Comparison of ENCODE assay signal across 12 cellular contexts in genomic region chr7:23491502-23491901, GRCh38. TPM values are rescaled to one million over a fixed set of nuclear protein-coding genes. Genes with fewer than 3 reads are reported as not detected.
DNase-seq lines count a peak whose midpoint lies in the region; ATAC-seq, FAIRE-seq and TF ChIP-seq lines count a peak whose summit lies in the region.
"Had no signal": no experiment of that assay in that cellular context is flagged by ENCODE, and none has a peak within 500 bp of the region (broad histone marks: within the 10 kb centered on the region; RNA-seq: fewer than 3 reads in every experiment).

No MANE protein-coding gene starts in this region.

- no peaks in the 10 kb centered on the region for H3K9me3 Mint-ChIP-seq in activated T-cell treated with anti-CD3 and anti-CD28 coated beads, Interleukin-2, amount 50 U/mL, for 72 hours
- no peaks in the 10 kb centered on the region for H3K9me3 Mint-ChIP-seq in astrocyte (ENCODE audit: unreplicated experiment)

- H3K27me3 ChIP-seq in OCI-LY1 (ENCODE audit: insufficient read depth, low read length) = no peaks in the 10 kb centered on the region
- H3K27me3 ChIP-seq in astrocyte (ENCODE audit: insufficient read depth, low read length) = no peaks in the 10 kb centered on the region
- H3K27me3 ChIP-seq in osteoblast (ENCODE audit: insufficient read depth, low read length) = no peaks in the 10 kb centered on the region

- no peaks in the 10 kb centered on the region for H3K36me3 ChIP-seq in OCI-LY1 (ENCODE audit: insufficient read depth, low read length)
- H3K36me3 ChIP-seq in astrocyte (ENCODE audit: insufficient read depth, low read length) = no peaks in the 10 kb centered on the region
- no peaks in the 10 kb centered on the region for H3K36me3 ChIP-seq in osteoblast (ENCODE audit: insufficient read depth, low read length)

- H3K4me1 ChIP-seq in OCI-LY1 (ENCODE audit: insufficient read depth, low read length, severe bottlenecking) (peaks cover 15% of the 10 kb centered on the region), astrocyte (ENCODE audit: insufficient read depth, low read length) (peaks cover 3% of the 10 kb centered on the region), osteoblast (ENCODE audit: insufficient read depth, low read length) (no peaks in the 10 kb centered on the region)

- no peak for ATAC-seq in activated T-cell treated with anti-CD3 and anti-CD28 coated beads, Interleukin-2, amount 50 U/mL, for 72 hours (replicated peaks in 1 of 2)

- no peaks in the 10 kb centered on the region for H3K36me3 Mint-ChIP-seq in activated T-cell treated with anti-CD3 and anti-CD28 coated beads, Interleukin-2, amount 50 U/mL, for 72 hours (ENCODE audit: insufficient read depth in 2 of 2)
- no peaks in the 10 kb centered on the region for H3K36me3 Mint-ChIP-seq in astrocyte (ENCODE audit: low read depth, unreplicated experiment)

- no peaks in the 10 kb centered on the region for H3K9me3 ChIP-seq in OCI-LY1 (ENCODE audit: low read length)
- no peaks in the 10 kb centered on the region for H3K9me3 ChIP-seq in astrocyte (ENCODE audit: insufficient read depth, low read depth, low read length)
- H3K9me3 ChIP-seq in osteoblast (ENCODE audit: low read depth, low read length) = no peaks in the 10 kb centered on the region

- H3F3A ChIP-seq in OCI-LY1 (ENCODE audit: insufficient read depth, low read length) = 0 out of 2 replicates have a peak, but pooled peaks cover 11% of the 10 kb centered on the region

- H3K9ac ChIP-seq in OCI-LY1 (ENCODE audit: low read length) (peak overlapping the region; percentile 76), astrocyte (ENCODE audit: low read length) (no peak overlapping the region)
- H3K9ac ChIP-seq: KMS-11 had no signal

- peak overlapping the region; percentile 91 to 96 for H3K4me3 Mint-ChIP-seq in activated T-cell treated with anti-CD3 and anti-CD28 coated beads, Interleukin-2, amount 50 U/mL, for 72 hours
- no peak overlapping the region for H3K4me3 Mint-ChIP-seq in astrocyte (ENCODE audit: unreplicated experiment)

- no peaks in the 10 kb centered on the region for H3K4me1 Mint-ChIP-seq in activated T-cell treated with anti-CD3 and anti-CD28 coated beads, Interleukin-2, amount 50 U/mL, for 72 hours (ENCODE audit: low read depth)
- H3K4me1 Mint-ChIP-seq in astrocyte (ENCODE audit: low read depth, unreplicated experiment) = no peaks in the 10 kb centered on the region
- H3K4me1 Mint-ChIP-seq: brain had no signal

- no peak for DNase-seq in activated T-cell treated with anti-CD3 and anti-CD28 coated beads, Interleukin-2, amount 50 U/mL, for 72 hours
- DNase-seq in activated T-cell treated with anti-CD3 and anti-CD28 coated beads, Interleukin-2, amount 50 U/mL, for 48 hours = no peak
- DNase-seq in astrocyte (ENCODE audit: low read depth) = no peak
- no peak for DNase-seq in osteoblast (ENCODE audit: insufficient read length, low spot score, missing footprints)
- DNase-seq in NCI-H2227 treated with DMSO at 0.1 percent for 48 hours (lab: John Stamatoyannopoulos, UW) = no peak
- no peak for DNase-seq in NOMO-1 treated with dmso at 0.1 percent for 144 hours (lab: John Stamatoyannopoulos, UW; ENCODE audit: unreplicated experiment)
- no peak for DNase-seq in NCI-H1092 (lab: John Stamatoyannopoulos, UW)
- DNase-seq: NCI-H2171 treated with DMSO at 0.1 percent for 48 hours, SIG-M5 had no signal

- no peaks in the 10 kb centered on the region for H3K27me3 Mint-ChIP-seq in activated T-cell treated with anti-CD3 and anti-CD28 coated beads, Interleukin-2, amount 50 U/mL, for 72 hours (ENCODE audit: low read depth)
- H3K27me3 Mint-ChIP-seq in astrocyte (ENCODE audit: low read depth, unreplicated experiment) = no peaks in the 10 kb centered on the region

- TF ChIP-seq CTCF in OCI-LY1 (IDR thresholded peaks at IDR 0.05; ENCODE audit: low read length) (no peak), astrocyte (IDR thresholded peaks at IDR 0.05; ENCODE audit: insufficient read depth, low read depth, low read length) (no peak), osteoblast (IDR thresholded peaks at IDR 0.05; ENCODE audit: extremely low read depth, low read depth, low read length) (no peak)

- no peaks in the 10 kb centered on the region for H3K9me2 ChIP-seq in OCI-LY1 (ENCODE audit: low read depth, low read length)

- H3K27ac Mint-ChIP-seq in activated T-cell treated with anti-CD3 and anti-CD28 coated beads, Interleukin-2, amount 50 U/mL, for 72 hours = peak overlapping the region; percentile 85
- no peak overlapping the region for H3K27ac Mint-ChIP-seq in astrocyte (ENCODE audit: unreplicated experiment)

- H3K79me2 ChIP-seq in OCI-LY1 (ENCODE audit: insufficient read depth, low read length) (no peaks in the 10 kb centered on the region), astrocyte (ENCODE audit: insufficient read depth, low read length) (no peaks in the 10 kb centered on the region), osteoblast (ENCODE audit: insufficient read depth, low read length) (no peaks in the 10 kb centered on the region)

- FAIRE-seq in astrocyte (lab: Jason Lieb, UNC) = no peak

- no peaks in the 10 kb centered on the region for H4K20me1 ChIP-seq in OCI-LY1 (ENCODE audit: insufficient read depth, low read length)
- H4K20me1 ChIP-seq in astrocyte (ENCODE audit: insufficient read depth, low read length) = no peaks in the 10 kb centered on the region
- H4K20me1 ChIP-seq in osteoblast (ENCODE audit: insufficient read depth, low read length) = no peaks in the 10 kb centered on the region

- no peak overlapping the region for H2AFZ ChIP-seq in OCI-LY1 (ENCODE audit: low read length)
- no peak overlapping the region for H2AFZ ChIP-seq in astrocyte (ENCODE audit: low read depth, low read length)
- H2AFZ ChIP-seq in osteoblast (ENCODE audit: low read length) = no peak overlapping the region

- H3K4me3 ChIP-seq in OCI-LY1 (ENCODE audit: low read depth, low read length, poor library complexity, severe bottlenecking) (peak overlapping the region; percentile 69), astrocyte (ENCODE audit: insufficient read depth, low read depth, low read length) (no peak overlapping the region), osteoblast (ENCODE audit: insufficient read depth, low read length) (no peak overlapping the region)

- H3K27ac ChIP-seq in OCI-LY1 (ENCODE audit: low read depth, low read length, poor library complexity, severe bottlenecking) (peak overlapping the region; percentile 77), astrocyte (ENCODE audit: low read depth, low read length) (no peak overlapping the region), osteoblast (ENCODE audit: low read depth, low read length) (no peak overlapping the region)
- H3K27ac ChIP-seq: KMS-11 had no signal

- H3K4me2 ChIP-seq in OCI-LY1 (ENCODE audit: low read length) (peak overlapping the region; percentile 65), astrocyte (ENCODE audit: low read length) (peak overlapping the region; percentile 86), osteoblast (ENCODE audit: insufficient read depth, low read length) (peak overlapping the region; percentile 72)
- H3K4me2 ChIP-seq: KMS-11 had no signal

RNA-seq across cellular contexts. Expression of gene IGF2BP3, which starts 21.2 kb away (rescaled TPM):
- total RNA-seq in activated T-cell treated with anti-CD3 and anti-CD28 coated beads, Interleukin-2, amount 50 U/mL, for 72 hours = 1 to 10 TPM; 2.0 to 2.6 TPM
- total RNA-seq in astrocyte = 69.9 and 79.5 TPM in 2 replicates
- 2.5 and 2.7 TPM in 2 replicates for total RNA-seq in osteoblast

RNA-seq across cellular contexts. Expression of gene TRA2A, which starts 40.3 kb away (rescaled TPM):
- total RNA-seq in activated T-cell treated with anti-CD3 and anti-CD28 coated beads, Interleukin-2, amount 50 U/mL, for 72 hours = 10 to 100 TPM; 96.8 to 97.3 TPM
- total RNA-seq in astrocyte (72.4 and 86.0 TPM in 2 replicates), osteoblast (23.6 and 25.7 TPM in 2 replicates)

Comparison
In these comparisons a context has a peak if more than half of its experiments do, and no peak if none do; other contexts are left out.
1. RNA of gene IGF2BP3, which starts 21.2 kb away (total RNA-seq): 69.9 to 79.5 TPM in astrocyte; 2.0 to 2.6 TPM in activated T-cell treated with anti-CD3 and anti-CD28 coated beads, Interleukin-2, amount 50 U/mL, for 72 hours and 2.5 to 2.7 TPM in osteoblast; every median in the first group is over 10 times any median in the second.
2. Peak in every context shown above with its lines, with median percentiles within 50 percentile points of each other: H3K4me2 ChIP-seq.